30 cellular contexts compared by ENCODE assay signal in genomic region chr12:56792678-56793077, GRCh38. TPM values are rescaled to one million over a fixed set of nuclear protein-coding genes. Genes with fewer than 3 reads are reported as not detected.
"Had no signal": no experiment of that assay in that cellular context is flagged by ENCODE, and none has a peak within 500 bp of the region (broad histone marks: within the 10 kb centered on the region; RNA-seq: fewer than 3 reads in every experiment).

No MANE protein-coding gene starts in this region.

- H3K27ac ChIP-seq: colonic mucosa, coronary artery, dorsolateral prefrontal cortex, epithelial cell of prostate, esophagus muscularis mucosa, esophagus squamous epithelium, foreskin keratinocyte, gastrocnemius medialis, gastroesophageal sphincter, heart left ventricle, heart right ventricle had no signal

- H3K36me3 ChIP-seq: colonic mucosa, esophagus muscularis mucosa, esophagus squamous epithelium, gastrocnemius medialis, gastroesophageal sphincter, heart left ventricle, heart right ventricle had no signal

- H3K27ac Mint-ChIP-seq: dendritic cell treated with granulocyte-macrophage colony-stimulating factor and Interleukin-4, amounts not matched to agents 40 ng/mL and 50 ng/mL, for 4 days; effector memory CD8-positive, alpha-beta T cell; endodermal cell had no signal

- H3K4me3 ChIP-seq: colonic mucosa, coronary artery, dorsolateral prefrontal cortex, esophagus muscularis mucosa, esophagus squamous epithelium, gastrocnemius medialis, gastroesophageal sphincter, heart left ventricle, heart right ventricle had no signal

- H3K4me1 Mint-ChIP-seq: endodermal cell had no signal

- DNase-seq: colonic mucosa; cortex of kidney; dermis blood vessel endothelial cell; dorsolateral prefrontal cortex; effector CD4-positive, alpha-beta T cell; effector CD8-positive, alpha-beta T cell; effector memory CD4-positive, alpha-beta T cell; effector memory CD8-positive, alpha-beta T cell; endodermal cell; erythroblast; esophagus squamous epithelium; foreskin fibroblast; foreskin keratinocyte; foreskin melanocyte; gastrocnemius medialis; glutamatergic neuron; head of caudate nucleus; heart left ventricle; heart right ventricle had no signal

- FAIRE-seq: colon, endometrium, endothelial cell of umbilical vein, frontal cortex had no signal

- H3K27me3 ChIP-seq: colonic mucosa, dorsolateral prefrontal cortex, esophagus muscularis mucosa, esophagus squamous epithelium, foreskin keratinocyte, gastrocnemius medialis, gastroesophageal sphincter, heart left ventricle had no signal

- H3K9me3 ChIP-seq: colonic mucosa, esophagus muscularis mucosa, esophagus squamous epithelium, gastrocnemius medialis, gastroesophageal sphincter, heart left ventricle, heart right ventricle had no signal

- H3K4me3 Mint-ChIP-seq: dendritic cell treated with granulocyte-macrophage colony-stimulating factor and Interleukin-4, amounts not matched to agents 40 ng/mL and 50 ng/mL, for 4 days; effector memory CD8-positive, alpha-beta T cell; endodermal cell had no signal

- ATAC-seq: effector memory CD8-positive, alpha-beta T cell; esophagus mucosa; foreskin keratinocyte; gastrocnemius medialis; gastroesophageal sphincter; heart left ventricle; heart right ventricle had no signal

- H3K4me1 ChIP-seq: colonic mucosa, esophagus muscularis mucosa, esophagus squamous epithelium, foreskin keratinocyte, gastrocnemius medialis, gastroesophageal sphincter, heart left ventricle, heart right ventricle had no signal

RNA-seq across cellular contexts. Expression of gene HSD17B6, which starts 29.6 kb away (rescaled TPM):
- total RNA-seq: dermis blood vessel endothelial cell, endothelial cell of umbilical vein, glomerular endothelial cell had no signal
